In the genomic region with DNA sequence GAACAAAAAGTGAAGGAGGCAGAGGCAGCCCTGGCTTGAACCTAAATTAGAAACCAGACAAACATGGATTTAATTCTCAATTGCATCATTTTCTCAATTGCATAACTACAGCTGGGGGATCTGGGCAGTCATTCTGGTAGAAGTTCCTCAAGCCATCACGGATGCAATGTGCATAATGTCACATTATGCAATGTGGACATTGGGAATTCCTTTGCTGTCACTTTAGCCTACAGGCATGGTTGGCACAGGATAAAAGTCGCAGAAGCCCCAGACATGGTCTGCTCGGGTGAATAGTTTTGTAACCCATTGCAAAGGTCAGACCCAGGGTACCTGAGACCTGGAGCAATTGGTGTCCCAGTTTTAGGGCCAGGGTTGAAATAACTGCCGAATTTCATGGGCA, we compare ENCODE assay signal across 25 cellular contexts.
"Had no signal": no experiment of that assay in that cellular context is flagged by ENCODE, and none has a peak within 500 bp of the region (broad histone marks: within the 10 kb centered on the region; RNA-seq: fewer than 3 reads in every experiment).

No MANE protein-coding gene starts in this region.

- H2AFZ ChIP-seq: parathyroid adenoma had no signal

- H3K4me1 ChIP-seq: breast epithelium, esophagus muscularis mucosa, gastrocnemius medialis, lower lobe of right lung, parathyroid adenoma, sigmoid colon, stomach, transverse colon, vagina had no signal

- H3K79me2 ChIP-seq: parathyroid adenoma had no signal

- H3K27me3 ChIP-seq: breast epithelium, esophagus muscularis mucosa, gastrocnemius medialis, sigmoid colon, stomach, transverse colon, vagina had no signal

- H3K4me3 ChIP-seq: breast epithelium, coronary artery, esophagus muscularis mucosa, gastrocnemius medialis, lower lobe of right lung, sigmoid colon, smooth muscle cell, stomach, transverse colon, vagina had no signal

- H3K9ac ChIP-seq: parathyroid adenoma had no signal

- H3K9me3 ChIP-seq: breast epithelium, esophagus muscularis mucosa, gastrocnemius medialis, lower lobe of right lung, sigmoid colon, stomach, transverse colon, vagina had no signal

- DNase-seq: activated CD4-positive, alpha-beta memory T cell treated with anti-CD3 and anti-CD28 coated beads, Interleukin-2, amount 10 ng/mL, durations not matched to agents 7 days and 5 days; activated CD4-positive, alpha-beta T cell treated with anti-CD3 and anti-CD28 coated beads for 48 hours; activated effector memory CD4-positive, alpha-beta T cell treated with Interleukin-2 at 50 U/mL for 16 hours; activated naive CD4-positive, alpha-beta T cell treated with anti-CD3 and anti-CD28 coated beads for 36 hours; activated naive CD8-positive, alpha-beta T cell treated with anti-CD3 and anti-CD28 coated beads, Interleukin-2, amount 10 ng/mL, durations not matched to agents 7 days and 5 days; activated T-cell treated with anti-CD3 and anti-CD28 coated beads, Interleukin-2, amount 50 U/mL, for 72 hours; amniotic stem cell; cerebellar nuclear complex; gastrocnemius medialis; head of caudate nucleus; lower lobe of right lung; naive B cell; nucleus accumbens; sigmoid colon; stimulated activated CD4-positive, alpha-beta T cell treated with anti-CD3 and anti-CD28 coated beads, Interleukin-15, amount 100 ng/mL, for 24 hours; stomach; T1000; transverse colon had no signal

- ATAC-seq: activated T-cell treated with anti-CD3 and anti-CD28 coated beads, Interleukin-2, amount 50 U/mL, for 72 hours; lower lobe of right lung; stimulated activated memory B cell treated with anti-CD40 and anti-IgM and Interleukin-4, amounts not matched to agents 10 μg/mL and 1 μg/mL and 100 μg/mL, for 72 hours had no signal

- H3K36me3 ChIP-seq: breast epithelium, esophagus muscularis mucosa, gastrocnemius medialis, lower lobe of right lung, sigmoid colon, stomach, transverse colon, vagina had no signal

- H3K27ac ChIP-seq: breast epithelium, coronary artery, esophagus muscularis mucosa, gastrocnemius medialis, lower lobe of right lung, parathyroid adenoma, sigmoid colon, stomach, transverse colon, vagina had no signal

- H3K4me2 ChIP-seq: smooth muscle cell had no signal
